8 cellular contexts compared by ENCODE assay signal in genomic region chr16:12613131-12613991, GRCh38.
DNase-seq lines count a peak whose midpoint lies in the region; ATAC-seq and TF ChIP-seq lines count a peak whose summit lies in the region.

No MANE protein-coding gene starts in this region.

- peak; percentile 8 for DNase-seq in activated gamma-delta T cell treated with Interleukin-2 at 50 U/mL for 16 hours
- DNase-seq in activated gamma-delta T cell (lab: John Stamatoyannopoulos, UW) = no peak
- peak; percentile 59 for DNase-seq in NCI-H526 treated with DMSO at 0.1 percent for 48 hours (lab: John Stamatoyannopoulos, UW)
- DNase-seq in amniotic epithelial cell (ENCODE audit: low read depth) = peak; percentile 4
- DNase-seq in stimulated activated CD4-positive, alpha-beta T cell treated with anti-CD3 and anti-CD28 coated beads, Interleukin-15, amount 100 ng/mL, for 48 hours (ENCODE audit: low read depth in 2 of 2) = peak; percentile 64
- DNase-seq in CD14-positive monocyte (ENCODE audit: low spot score) = no peak
- no peak for DNase-seq in G401 (ENCODE audit: low spot score)

- peaks cover 0 to 48% of the 10 kb centered on the region in 2 donors for H3K36me3 Mint-ChIP-seq in CD14-positive monocyte

- no peak overlapping the region for H3K4me3 Mint-ChIP-seq in CD14-positive monocyte

- in situ Hi-C loops in G401 (cut with HindIII; ENCODE audit: low sequenced_read_pairs) = no loop called here

- peaks cover 0 to 8% (median 4%) of the 10 kb centered on the region in 7 donors for H3K9me3 Mint-ChIP-seq in CD14-positive monocyte

- no peak for TF ChIP-seq CTCF in CD14-positive monocyte (IDR thresholded peaks at IDR 0.05)

- no peak for ATAC-seq in GM21717 (IDR thresholded peaks at IDR 0.05; ENCODE audit: unreplicated experiment)

- H3K4me1 Mint-ChIP-seq in CD14-positive monocyte = peaks cover 1% of the 10 kb centered on the region

- H3K27me3 Mint-ChIP-seq in CD14-positive monocyte (ENCODE audit: low read depth in 3 of 3) = peaks cover 5 to 7% (median 7%) of the 10 kb centered on the region in 3 donors

- intact Hi-C loops in CD14-positive monocyte (cut with micrococcal nuclease) = no loop called here

- H3K27ac Mint-ChIP-seq in CD14-positive monocyte = no peak overlapping the region

Comparison
In these comparisons a context has a peak if more than half of its experiments do, and no peak if none do; other contexts are left out.
1. DNase-seq: peak in activated gamma-delta T cell treated with Interleukin-2 at 50 U/mL for 16 hours (single experiment), NCI-H526 treated with DMSO at 0.1 percent for 48 hours (single experiment), amniotic epithelial cell (single experiment) and stimulated activated CD4-positive, alpha-beta T cell treated with anti-CD3 and anti-CD28 coated beads, Interleukin-15, amount 100 ng/mL, for 48 hours (2 of 2); none in activated gamma-delta T cell (single experiment), CD14-positive monocyte (single experiment) and G401 (single experiment).